ENCODE assay signal across 17 cellular contexts in genomic region chr13:30639671-30640070, GRCh38.
"Had no signal": no experiment of that assay in that cellular context is flagged by ENCODE, and none has a peak within 500 bp of the region (broad histone marks: within the 10 kb centered on the region; RNA-seq: fewer than 3 reads in every experiment).

No MANE protein-coding gene starts in this region.

- ATAC-seq: activated T-cell treated with anti-CD3 and anti-CD28 coated beads, Interleukin-2, amount 50 U/mL, for 4 hours; gastrocnemius medialis; heart right ventricle; stimulated activated effector memory CD8-positive, alpha-beta T cell treated with anti-CD3 and anti-CD28 coated beads, Interleukin-12 subunit alpha, Interleukin-12 subunit beta, amount 100 ng/mL, for 72 hours had no signal

- H3K4me2 ChIP-seq: SK-N-SH had no signal

- H2AFZ ChIP-seq: parathyroid adenoma had no signal

- H3K4me1 ChIP-seq: parathyroid adenoma had no signal

- H3K9me3 ChIP-seq: gastrocnemius medialis, heart right ventricle, SK-N-SH, tibial artery had no signal

- H3K9ac ChIP-seq: parathyroid adenoma, SK-N-SH had no signal

- H3K4me3 ChIP-seq: gastrocnemius medialis, heart right ventricle, tibial artery had no signal

- H3K27ac ChIP-seq: gastrocnemius medialis, heart right ventricle, parathyroid adenoma, tibial artery had no signal

- H3K27me3 ChIP-seq: gastrocnemius medialis, heart right ventricle, tibial artery had no signal

- DNase-seq: activated CD4-positive, alpha-beta T cell treated with anti-CD3 and anti-CD28 coated beads, Interleukin-2, amount 50 U/mL, for 48 hours; activated effector memory CD4-positive, alpha-beta T cell treated with Interleukin-2 at 50 U/mL for 16 hours; activated T-cell treated with anti-CD3 and anti-CD28 coated beads, Interleukin-2, amount 50 U/mL, for 4 hours; amniotic stem cell; cerebellar nuclear complex; gastrocnemius medialis; heart right ventricle; islet precursor cell; naive B cell; SK-N-SH; T-helper 1 cell; T1000; tibial artery had no signal

- FAIRE-seq: endometrium, urothelium cell line had no signal
